ENCODE assay signal across 12 cellular contexts in genomic region chr20:10634683-10635411, GRCh38. TPM values are rescaled to one million over a fixed set of nuclear protein-coding genes. Genes with fewer than 3 reads are reported as not detected.
DNase-seq lines count a peak whose midpoint lies in the region; ATAC-seq and TF ChIP-seq lines count a peak whose summit lies in the region.
"Had no signal": no experiment of that assay in that cellular context is flagged by ENCODE, and none has a peak within 500 bp of the region (broad histone marks: within the 10 kb centered on the region; RNA-seq: fewer than 3 reads in every experiment).

No MANE protein-coding gene starts in this region.

- H3K27ac ChIP-seq in brain microvascular endothelial cell (peak overlapping the region; percentile 71), right atrium auricular region (peak overlapping the region; percentile 73), stomach smooth muscle (ENCODE audit: low read length) (peak overlapping the region; percentile 11)
- H3K27ac ChIP-seq: cardiac muscle cell had no signal

- H3K9ac ChIP-seq in stomach smooth muscle (ENCODE audit: low read length in 2 of 2): no peak overlapping the region

- H3K36me3 ChIP-seq in brain microvascular endothelial cell (replicated peaks): peaks cover 14% of the 10 kb centered on the region
- H3K36me3 ChIP-seq in right atrium auricular region: peaks cover 20% of the 10 kb centered on the region
- peaks cover 6 to 10% of the 10 kb centered on the region in 2 donors for H3K36me3 ChIP-seq in stomach smooth muscle (ENCODE audit: control insufficient read depth in 2 of 2, insufficient read depth in 2 of 2, low read length in 2 of 2)

- H3K27me3 ChIP-seq in brain microvascular endothelial cell (replicated peaks) (no peaks in the 10 kb centered on the region), right atrium auricular region (no peaks in the 10 kb centered on the region), stomach smooth muscle (ENCODE audit: control insufficient read depth in 1 of 2, insufficient read depth in 2 of 2, low read length in 2 of 2) (no peaks in the 10 kb centered on the region)
- H3K27me3 ChIP-seq: cardiac muscle cell had no signal

- DNase-seq in HCEC 1CT (peak; percentile 3), brain microvascular endothelial cell (no peak), right atrium auricular region (ENCODE audit: low spot score) (no peak), NCI-H2196 treated with DMSO at 0.1 percent for 48 hours (lab: John Stamatoyannopoulos, UW; ENCODE audit: unreplicated experiment) (no peak), KG1 (lab: John Stamatoyannopoulos, UW) (no peak)
- DNase-seq: GOT3; NCI-H748 treated with DMSO at 0.1 percent for 48 hours; stimulated activated CD4-positive, alpha-beta T cell treated with anti-CD3 and anti-CD28 coated beads, Interleukin-4, amount 100 ng/mL, for 4 hours had no signal

- ATAC-seq in HG03159 (IDR thresholded peaks at IDR 0.05; ENCODE audit: unreplicated experiment) (no peak), HG03460 (IDR thresholded peaks at IDR 0.05; ENCODE audit: unreplicated experiment) (no peak)

- in situ Hi-C loops in brain microvascular endothelial cell (cut with HindIII; ENCODE audit: low pct_ligation_motif_present, low sequenced_read_pairs): no loop called here

- H3K4me1 ChIP-seq in right atrium auricular region (peaks cover 0 to 68% of the 10 kb centered on the region in 2 donors), stomach smooth muscle (ENCODE audit: control insufficient read depth, insufficient read depth, low read length) (peaks cover 24% of the 10 kb centered on the region)

- H3K4me3 ChIP-seq in brain microvascular endothelial cell (ENCODE audit: low read depth, low read length) (no peak overlapping the region), right atrium auricular region (no peak overlapping the region), stomach smooth muscle (ENCODE audit: low read length in 2 of 2) (no peak overlapping the region)
- H3K4me3 ChIP-seq: cardiac muscle cell had no signal

- no peak for TF ChIP-seq CTCF in brain microvascular endothelial cell (IDR thresholded peaks at IDR 0.05; ENCODE audit: low read depth, low read length, missing control alignments)
- TF ChIP-seq CTCF in right atrium auricular region (IDR thresholded peaks at IDR 0.05): no peak

- no peaks in the 10 kb centered on the region for H3K9me3 ChIP-seq in right atrium auricular region
- H3K9me3 ChIP-seq in stomach smooth muscle (ENCODE audit: control insufficient read depth in 2 of 2, low read length in 2 of 2): no peaks in the 10 kb centered on the region

RNA-seq across cellular contexts. Expression of gene JAG1, which starts 39.0 kb away (rescaled TPM):
- 10 to 100 TPM; 30.9 to 32.8 TPM for total RNA-seq in right atrium auricular region

Comparison
In these comparisons a context has a peak if more than half of its experiments do, and no peak if none do; other contexts are left out.
1. H3K27ac ChIP-seq: peak in every context shown above with its lines; median percentile 73 in right atrium auricular region; 71 in brain microvascular endothelial cell; 11 in stomach smooth muscle.